Comparison of ENCODE assay signal across 1 cellular context in genomic region chr6:122081921-122082320, GRCh38.
TF ChIP-seq lines count a peak whose summit lies in the region.

No MANE protein-coding gene starts in this region.

TF ChIP-seq in H1, 55 proteins besides CTCF, POLR2A, EP300 and RAD21 (continued from another document):
- TF ChIP-seq E2F6 (IDR thresholded peaks at IDR 0.05) (no peak), SRF (IDR thresholded peaks at IDR 0.05; ENCODE audit: low read depth, low read length) (no peak), BRCA1 (IDR thresholded peaks at IDR 0.05; ENCODE audit: low read depth, low read length) (no peak), KDM1A (IDR thresholded peaks at IDR 0.05; ENCODE audit: borderline replicate concordance, low read length) (no peak), SIRT6 (IDR thresholded peaks at IDR 0.05; ENCODE audit: low read length) (no peak), CEBPB (IDR thresholded peaks at IDR 0.05; ENCODE audit: low read depth, low read length) (no peak), MAX (IDR thresholded peaks at IDR 0.05) (no peak), TAF7 (optimal IDR thresholded peaks at IDR 0.05; ENCODE audit: borderline replicate concordance, low read depth, low read length) (no peak), MAFK (IDR thresholded peaks at IDR 0.05; ENCODE audit: low read depth, low read length) (no peak), ASH2L (IDR thresholded peaks at IDR 0.05; ENCODE audit: low read length) (no peak), CHD1 (IDR thresholded peaks at IDR 0.05; ENCODE audit: low read depth, low read length) (no peak), SIN3A (conservative IDR thresholded peaks at IDR 0.05 in 1 of 2, IDR thresholded peaks at IDR 0.05 in 1 of 2; ENCODE audit: low read depth in 1 of 2, low read length in 2 of 2) (no peak)
